ENCODE assay signal across 1 cellular context in genomic region chr15:70101459-70102113, GRCh38.
TF ChIP-seq lines count a peak whose summit lies in the region.

No MANE protein-coding gene starts in this region.

TF ChIP-seq in GM23338, 12 proteins besides CTCF, POLR2A, EP300 and RAD21 (continued from another document):
- TF ChIP-seq ZNF462 (CRISPR knock-in tag; IDR thresholded peaks at IDR 0.05) (no peak), STAT1 (IDR thresholded peaks at IDR 0.05; ENCODE audit: unreplicated experiment) (no peak), ZNF331 (CRISPR knock-in tag; IDR thresholded peaks at IDR 0.05; ENCODE audit: low read depth) (no peak), EZH2 (IDR thresholded peaks at IDR 0.05; ENCODE audit: low read depth, unreplicated experiment) (no peak), POLR2AphosphoS5 (IDR thresholded peaks at IDR 0.05; ENCODE audit: low read depth) (no peak)
